ENCODE assay signal across 1 cellular context in the genomic region with DNA sequence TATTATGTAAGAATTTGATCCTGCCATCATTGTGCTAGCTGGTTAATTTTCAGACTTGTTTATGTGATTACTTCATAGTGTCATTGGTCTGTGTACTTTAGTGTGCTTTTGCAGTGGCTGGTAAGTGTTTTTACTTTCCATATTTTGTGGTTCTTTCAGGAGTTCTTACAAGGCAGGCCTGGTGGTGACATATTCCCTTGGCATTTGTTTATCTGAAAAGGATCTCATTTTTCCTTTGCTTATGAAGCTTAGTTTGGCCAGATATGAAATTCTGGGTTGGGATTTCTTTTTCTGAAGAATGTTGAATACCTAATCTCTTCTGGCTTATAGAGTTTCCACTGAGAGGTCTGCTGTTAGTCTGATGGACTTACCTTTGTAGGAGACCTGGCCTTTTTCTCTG.
TF ChIP-seq lines count a peak whose summit lies in the region.

No MANE protein-coding gene starts in this region.

TF ChIP-seq in H1, 55 proteins besides CTCF, POLR2A, EP300 and RAD21:
- TF ChIP-seq BCL11A (IDR thresholded peaks at IDR 0.05; ENCODE audit: low read depth in 2 of 2, low read length in 2 of 2): no peak
- no peak for TF ChIP-seq CEBPB (IDR thresholded peaks at IDR 0.05; ENCODE audit: low read depth, low read length)
- TF ChIP-seq HDAC2 (IDR thresholded peaks at IDR 0.05; ENCODE audit: borderline replicate concordance in 1 of 2, low read depth in 2 of 2, low read length in 2 of 2): no peak
- no peak for TF ChIP-seq YY1 (IDR thresholded peaks at IDR 0.05; ENCODE audit: low read depth, low read length)
- TF ChIP-seq ASH2L (IDR thresholded peaks at IDR 0.05; ENCODE audit: low read length): no peak
- TF ChIP-seq GABPA (IDR thresholded peaks at IDR 0.05; ENCODE audit: borderline replicate concordance, insufficient read depth, low read length): no peak
- TF ChIP-seq HDAC6 (IDR thresholded peaks at IDR 0.05; ENCODE audit: low read depth, low read length): no peak
- no peak for TF ChIP-seq PHF8 (conservative IDR thresholded peaks at IDR 0.05; ENCODE audit: low read depth, low read length)
- TF ChIP-seq, protein P1, sequence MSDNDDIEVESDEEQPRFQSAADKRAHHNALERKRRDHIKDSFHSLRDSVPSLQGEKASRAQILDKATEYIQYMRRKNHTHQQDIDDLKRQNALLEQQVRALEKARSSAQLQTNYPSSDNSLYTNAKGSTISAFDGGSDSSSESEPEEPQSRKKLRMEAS (IDR thresholded peaks at IDR 0.05): no peak
- no peak for TF ChIP-seq CHD2 (IDR thresholded peaks at IDR 0.05; ENCODE audit: low read length)
- no peak for TF ChIP-seq JUND (IDR thresholded peaks at IDR 0.05; ENCODE audit: low read length)
- TF ChIP-seq FOSL1 (IDR thresholded peaks at IDR 0.05; ENCODE audit: insufficient read depth, low read depth, low read length): no peak
- TF ChIP-seq NANOG (IDR thresholded peaks at IDR 0.05; ENCODE audit: insufficient read depth, low read depth, low read length, poor library complexity, severe bottlenecking): no peak
- no peak for TF ChIP-seq NRF1 (IDR thresholded peaks at IDR 0.05; ENCODE audit: low read depth, low read length)
